In the genomic region with DNA sequence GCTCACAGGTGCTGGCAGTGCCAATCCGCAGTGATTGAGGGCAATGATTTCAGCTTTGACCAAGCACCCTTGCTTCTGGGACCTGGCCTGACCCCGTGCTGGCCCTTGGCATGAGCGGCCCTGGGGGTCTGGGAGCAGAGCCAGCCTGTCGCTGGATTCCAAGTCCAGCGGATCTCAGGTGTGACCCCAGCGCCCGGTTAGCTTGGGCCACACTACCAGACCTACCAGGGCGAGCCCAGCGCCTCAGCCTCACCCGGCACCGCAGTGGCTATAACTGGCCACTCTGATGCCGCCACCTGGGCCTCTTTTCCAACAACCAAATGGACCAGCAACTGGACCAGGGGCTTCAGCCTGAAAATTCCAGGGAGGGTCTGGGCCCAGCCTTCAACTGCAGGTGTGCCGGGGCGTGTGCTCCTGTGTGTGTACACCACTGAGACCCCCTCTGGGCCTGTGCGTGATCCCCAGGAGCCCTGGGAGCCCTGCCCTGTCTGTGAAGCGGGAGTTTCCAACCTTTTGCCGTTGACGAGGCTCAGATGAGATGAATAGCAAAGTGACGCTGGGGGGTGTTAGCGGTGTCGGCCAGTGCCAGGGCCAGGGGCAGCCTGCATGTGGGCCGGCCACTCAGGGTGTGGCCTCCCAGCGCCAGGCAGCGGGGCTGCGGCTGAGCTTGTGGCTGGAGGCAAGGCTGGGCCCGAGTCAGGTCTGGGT, we compare ENCODE assay signal across 1 cellular context.
A peak's percentile ranks its signal among the peaks of the same experiment; 100 is the strongest.
TF ChIP-seq lines count a peak whose summit lies in the region.

No MANE protein-coding gene starts in this region.

TF ChIP-seq in HepG2, 621 proteins besides CTCF, POLR2A, EP300 and RAD21 (continued from another document):
- TF ChIP-seq, protein P1, sequence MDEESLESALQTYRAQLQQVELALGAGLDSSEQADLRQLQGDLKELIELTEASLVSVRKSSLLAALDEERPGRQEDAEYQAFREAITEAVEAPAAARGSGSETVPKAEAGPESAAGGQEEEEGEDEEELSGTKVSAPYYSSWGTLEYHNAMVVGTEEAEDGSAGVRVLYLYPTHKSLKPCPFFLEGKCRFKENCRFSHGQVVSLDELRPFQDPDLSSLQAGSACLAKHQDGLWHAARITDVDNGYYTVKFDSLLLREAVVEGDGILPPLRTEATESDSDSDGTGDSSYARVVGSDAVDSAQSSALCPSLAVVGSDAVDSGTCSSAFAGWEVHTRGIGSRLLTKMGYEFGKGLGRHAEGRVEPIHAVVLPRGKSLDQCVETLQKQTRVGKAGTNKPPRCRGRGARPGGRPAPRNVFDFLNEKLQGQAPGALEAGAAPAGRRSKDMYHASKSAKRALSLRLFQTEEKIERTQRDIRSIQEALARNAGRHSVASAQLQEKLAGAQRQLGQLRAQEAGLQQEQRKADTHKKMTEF (CRISPR knock-in tag; IDR thresholded peaks at IDR 0.05): no peak
- TF ChIP-seq ZNF143 (CRISPR knock-in tag; IDR thresholded peaks at IDR 0.05): no peak
- no peak for TF ChIP-seq ZNF207 (IDR thresholded peaks at IDR 0.05; ENCODE audit: borderline replicate concordance)
- no peak for TF ChIP-seq HNRNPK (IDR thresholded peaks at IDR 0.05; ENCODE audit: low read depth, low read length, poor library complexity, severe bottlenecking)
- no peak for TF ChIP-seq CENPX (CRISPR knock-in tag; IDR thresholded peaks at IDR 0.05)
- TF ChIP-seq, protein P2, sequence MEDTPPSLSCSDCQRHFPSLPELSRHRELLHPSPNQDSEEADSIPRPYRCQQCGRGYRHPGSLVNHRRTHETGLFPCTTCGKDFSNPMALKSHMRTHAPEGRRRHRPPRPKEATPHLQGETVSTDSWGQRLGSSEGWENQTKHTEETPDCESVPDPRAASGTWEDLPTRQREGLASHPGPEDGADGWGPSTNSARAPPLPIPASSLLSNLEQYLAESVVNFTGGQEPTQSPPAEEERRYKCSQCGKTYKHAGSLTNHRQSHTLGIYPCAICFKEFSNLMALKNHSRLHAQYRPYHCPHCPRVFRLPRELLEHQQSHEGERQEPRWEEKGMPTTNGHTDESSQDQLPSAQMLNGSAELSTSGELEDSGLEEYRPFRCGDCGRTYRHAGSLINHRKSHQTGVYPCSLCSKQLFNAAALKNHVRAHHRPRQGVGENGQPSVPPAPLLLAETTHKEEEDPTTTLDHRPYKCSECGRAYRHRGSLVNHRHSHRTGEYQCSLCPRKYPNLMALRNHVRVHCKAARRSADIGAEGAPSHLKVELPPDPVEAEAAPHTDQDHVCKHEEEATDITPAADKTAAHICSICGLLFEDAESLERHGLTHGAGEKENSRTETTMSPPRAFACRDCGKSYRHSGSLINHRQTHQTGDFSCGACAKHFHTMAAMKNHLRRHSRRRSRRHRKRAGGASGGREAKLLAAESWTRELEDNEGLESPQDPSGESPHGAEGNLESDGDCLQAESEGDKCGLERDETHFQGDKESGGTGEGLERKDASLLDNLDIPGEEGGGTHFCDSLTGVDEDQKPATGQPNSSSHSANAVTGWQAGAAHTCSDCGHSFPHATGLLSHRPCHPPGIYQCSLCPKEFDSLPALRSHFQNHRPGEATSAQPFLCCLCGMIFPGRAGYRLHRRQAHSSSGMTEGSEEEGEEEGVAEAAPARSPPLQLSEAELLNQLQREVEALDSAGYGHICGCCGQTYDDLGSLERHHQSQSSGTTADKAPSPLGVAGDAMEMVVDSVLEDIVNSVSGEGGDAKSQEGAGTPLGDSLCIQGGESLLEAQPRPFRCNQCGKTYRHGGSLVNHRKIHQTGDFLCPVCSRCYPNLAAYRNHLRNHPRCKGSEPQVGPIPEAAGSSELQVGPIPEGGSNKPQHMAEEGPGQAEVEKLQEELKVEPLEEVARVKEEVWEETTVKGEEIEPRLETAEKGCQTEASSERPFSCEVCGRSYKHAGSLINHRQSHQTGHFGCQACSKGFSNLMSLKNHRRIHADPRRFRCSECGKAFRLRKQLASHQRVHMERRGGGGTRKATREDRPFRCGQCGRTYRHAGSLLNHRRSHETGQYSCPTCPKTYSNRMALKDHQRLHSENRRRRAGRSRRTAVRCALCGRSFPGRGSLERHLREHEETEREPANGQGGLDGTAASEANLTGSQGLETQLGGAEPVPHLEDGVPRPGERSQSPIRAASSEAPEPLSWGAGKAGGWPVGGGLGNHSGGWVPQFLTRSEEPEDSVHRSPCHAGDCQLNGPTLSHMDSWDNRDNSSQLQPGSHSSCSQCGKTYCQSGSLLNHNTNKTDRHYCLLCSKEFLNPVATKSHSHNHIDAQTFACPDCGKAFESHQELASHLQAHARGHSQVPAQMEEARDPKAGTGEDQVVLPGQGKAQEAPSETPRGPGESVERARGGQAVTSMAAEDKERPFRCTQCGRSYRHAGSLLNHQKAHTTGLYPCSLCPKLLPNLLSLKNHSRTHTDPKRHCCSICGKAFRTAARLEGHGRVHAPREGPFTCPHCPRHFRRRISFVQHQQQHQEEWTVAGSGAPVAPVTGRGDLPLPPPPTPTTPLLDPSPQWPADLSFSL (CRISPR knock-in tag; IDR thresholded peaks at IDR 0.05): no peak
- no peak for TF ChIP-seq RXRA (CRISPR knock-in tag; IDR thresholded peaks at IDR 0.05)
- TF ChIP-seq PLRG1 (conservative IDR thresholded peaks at IDR 0.05): no peak
- no peak for TF ChIP-seq STAT5B (CRISPR knock-in tag; IDR thresholded peaks at IDR 0.05)
- TF ChIP-seq ZFP62 (CRISPR knock-in tag; IDR thresholded peaks at IDR 0.05): no peak
- no peak for TF ChIP-seq ZNF570 (CRISPR knock-in tag; IDR thresholded peaks at IDR 0.05; ENCODE audit: borderline replicate concordance)
- TF ChIP-seq, protein P3, sequence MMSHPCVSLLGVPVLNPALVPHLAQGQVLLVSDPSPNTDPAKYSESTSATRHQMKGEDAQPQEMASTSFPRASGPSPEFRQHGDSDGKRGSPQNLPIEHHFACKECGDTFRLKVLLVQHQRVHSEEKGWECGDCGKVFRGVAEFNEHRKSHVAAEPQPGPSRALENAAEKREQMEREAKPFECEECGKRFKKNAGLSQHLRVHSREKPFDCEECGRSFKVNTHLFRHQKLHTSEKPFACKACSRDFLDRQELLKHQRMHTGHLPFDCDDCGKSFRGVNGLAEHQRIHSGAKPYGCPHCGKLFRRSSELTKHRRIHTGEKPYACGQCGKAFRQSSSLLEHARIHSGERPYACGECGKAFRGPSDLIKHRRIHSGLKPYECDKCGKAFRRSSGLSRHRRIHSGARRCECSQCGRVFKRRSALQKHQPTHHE (CRISPR knock-in tag; IDR thresholded peaks at IDR 0.05; ENCODE audit: borderline replicate concordance): no peak
- TF ChIP-seq, protein P4, sequence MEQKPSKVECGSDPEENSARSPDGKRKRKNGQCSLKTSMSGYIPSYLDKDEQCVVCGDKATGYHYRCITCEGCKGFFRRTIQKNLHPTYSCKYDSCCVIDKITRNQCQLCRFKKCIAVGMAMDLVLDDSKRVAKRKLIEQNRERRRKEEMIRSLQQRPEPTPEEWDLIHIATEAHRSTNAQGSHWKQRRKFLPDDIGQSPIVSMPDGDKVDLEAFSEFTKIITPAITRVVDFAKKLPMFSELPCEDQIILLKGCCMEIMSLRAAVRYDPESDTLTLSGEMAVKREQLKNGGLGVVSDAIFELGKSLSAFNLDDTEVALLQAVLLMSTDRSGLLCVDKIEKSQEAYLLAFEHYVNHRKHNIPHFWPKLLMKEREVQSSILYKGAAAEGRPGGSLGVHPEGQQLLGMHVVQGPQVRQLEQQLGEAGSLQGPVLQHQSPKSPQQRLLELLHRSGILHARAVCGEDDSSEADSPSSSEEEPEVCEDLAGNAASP (CRISPR knock-in tag; IDR thresholded peaks at IDR 0.05; ENCODE audit: borderline replicate concordance): no peak; the same call in 1 of the 2 replicates
- no peak for TF ChIP-seq TOPORS (CRISPR knock-in tag; IDR thresholded peaks at IDR 0.05)
- TF ChIP-seq HOXA3 (CRISPR knock-in tag; IDR thresholded peaks at IDR 0.05): peak; percentile 6; the same call in 1 of the 2 replicates
- no peak for TF ChIP-seq ZIK1 (CRISPR knock-in tag; IDR thresholded peaks at IDR 0.05; ENCODE audit: borderline replicate concordance, low read depth)
- no peak for TF ChIP-seq HMG20A (CRISPR knock-in tag; IDR thresholded peaks at IDR 0.05; ENCODE audit: borderline replicate concordance)
- TF ChIP-seq CBFB (CRISPR knock-in tag; IDR thresholded peaks at IDR 0.05): no peak
- TF ChIP-seq, protein P5, sequence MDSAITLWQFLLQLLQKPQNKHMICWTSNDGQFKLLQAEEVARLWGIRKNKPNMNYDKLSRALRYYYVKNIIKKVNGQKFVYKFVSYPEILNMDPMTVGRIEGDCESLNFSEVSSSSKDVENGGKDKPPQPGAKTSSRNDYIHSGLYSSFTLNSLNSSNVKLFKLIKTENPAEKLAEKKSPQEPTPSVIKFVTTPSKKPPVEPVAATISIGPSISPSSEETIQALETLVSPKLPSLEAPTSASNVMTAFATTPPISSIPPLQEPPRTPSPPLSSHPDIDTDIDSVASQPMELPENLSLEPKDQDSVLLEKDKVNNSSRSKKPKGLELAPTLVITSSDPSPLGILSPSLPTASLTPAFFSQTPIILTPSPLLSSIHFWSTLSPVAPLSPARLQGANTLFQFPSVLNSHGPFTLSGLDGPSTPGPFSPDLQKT (CRISPR knock-in tag; IDR thresholded peaks at IDR 0.05; ENCODE audit: borderline replicate concordance): no peak
- TF ChIP-seq ZNF709 (CRISPR knock-in tag; IDR thresholded peaks at IDR 0.05): no peak
- peak; percentile 15; the same call in 1 of the 2 replicates for TF ChIP-seq ZFP36L1 (CRISPR knock-in tag; IDR thresholded peaks at IDR 0.05)
- TF ChIP-seq, protein P6, sequence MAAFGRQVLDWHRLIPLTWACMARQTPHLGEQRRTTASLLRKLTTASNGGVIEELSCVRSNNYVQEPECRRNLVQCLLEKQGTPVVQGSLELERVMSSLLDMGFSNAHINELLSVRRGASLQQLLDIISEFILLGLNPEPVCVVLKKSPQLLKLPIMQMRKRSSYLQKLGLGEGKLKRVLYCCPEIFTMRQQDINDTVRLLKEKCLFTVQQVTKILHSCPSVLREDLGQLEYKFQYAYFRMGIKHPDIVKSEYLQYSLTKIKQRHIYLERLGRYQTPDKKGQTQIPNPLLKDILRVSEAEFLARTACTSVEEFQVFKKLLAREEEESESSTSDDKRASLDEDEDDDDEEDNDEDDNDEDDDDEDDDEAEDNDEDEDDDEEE (CRISPR knock-in tag; IDR thresholded peaks at IDR 0.05): no peak
- no peak for TF ChIP-seq RBM22 (optimal IDR thresholded peaks at IDR 0.05; ENCODE audit: low read length)
- 0 out of 2 replicates have a peak, but pooled peaks have one; percentile 39 for TF ChIP-seq NR1H2 (CRISPR knock-in tag; IDR thresholded peaks at IDR 0.05; ENCODE audit: borderline replicate concordance, low read depth)
- no peak for TF ChIP-seq MXD4 (CRISPR knock-in tag; IDR thresholded peaks at IDR 0.05)
- no peak for TF ChIP-seq ZFP90 (CRISPR knock-in tag; IDR thresholded peaks at IDR 0.05; ENCODE audit: borderline replicate concordance)
- no peak for TF ChIP-seq MIER2 (CRISPR knock-in tag; IDR thresholded peaks at IDR 0.05)
- TF ChIP-seq, protein P7, sequence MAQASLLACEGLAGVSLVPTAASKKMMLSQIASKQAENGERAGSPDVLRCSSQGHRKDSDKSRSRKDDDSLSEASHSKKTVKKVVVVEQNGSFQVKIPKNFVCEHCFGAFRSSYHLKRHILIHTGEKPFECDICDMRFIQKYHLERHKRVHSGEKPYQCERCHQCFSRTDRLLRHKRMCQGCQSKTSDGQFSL (CRISPR knock-in tag; IDR thresholded peaks at IDR 0.05): peak; percentile 56; the same call in 1 of the 2 replicates
- peak; percentile 63 for TF ChIP-seq HNRNPL (IDR thresholded peaks at IDR 0.05; ENCODE audit: low read depth, low read length)
- no peak for TF ChIP-seq KDM2A (CRISPR knock-in tag; IDR thresholded peaks at IDR 0.05; ENCODE audit: borderline replicate concordance, low read depth)
- TF ChIP-seq ZNF274 (CRISPR knock-in tag; IDR thresholded peaks at IDR 0.05): no peak
